12 cellular contexts compared by ENCODE assay signal in genomic region chr5:163269624-163270023, GRCh38.
A peak's percentile ranks its signal among the peaks of the same experiment; 100 is the strongest.
DNase-seq lines count a peak whose midpoint lies in the region; ATAC-seq, FAIRE-seq and TF ChIP-seq lines count a peak whose summit lies in the region.
"Had no signal": no experiment of that assay in that cellular context is flagged by ENCODE, and none has a peak within 500 bp of the region (broad histone marks: within the 10 kb centered on the region; RNA-seq: fewer than 3 reads in every experiment).

No MANE protein-coding gene starts in this region.

- no peak overlapping the region for H2AFZ ChIP-seq in DND-41 (ENCODE audit: low read depth, low read length)

- H3K4me3 ChIP-seq in DND-41 (ENCODE audit: low read depth in 1 of 2, low read length in 2 of 2) (no peak overlapping the region), right lobe of liver (no peak overlapping the region)
- H3K4me3 ChIP-seq in naive thymus-derived CD4-positive, alpha-beta T cell (ENCODE audit: low read length), result no peak overlapping the region

- H3K36me3 Mint-ChIP-seq in naive thymus-derived CD4-positive, alpha-beta T cell, result no peaks in the 10 kb centered on the region

- peaks cover 0 to 4% (median 0%) of the 10 kb centered on the region in 11 donors for H3K9me3 Mint-ChIP-seq in naive thymus-derived CD4-positive, alpha-beta T cell

- ATAC-seq in DND-41 (ENCODE audit: insufficient read depth, low read depth) (0 out of 3 replicates have a peak, but pooled peaks have one; percentile 40), right lobe of liver (peak in 3 of 4 donors; percentile 36 to 65 (median 51)), GM18498 (IDR thresholded peaks at IDR 0.05; ENCODE audit: unreplicated experiment) (no peak), HG02938 (IDR thresholded peaks at IDR 0.05; ENCODE audit: unreplicated experiment) (no peak)
- ATAC-seq in naive thymus-derived CD4-positive, alpha-beta T cell, result no peak

- H3K36me3 ChIP-seq in DND-41 (ENCODE audit: insufficient read depth, low read length) (no peaks in the 10 kb centered on the region), right lobe of liver (no peaks in the 10 kb centered on the region)
- no peaks in the 10 kb centered on the region for H3K36me3 ChIP-seq in naive thymus-derived CD4-positive, alpha-beta T cell (ENCODE audit: control insufficient read depth in 2 of 3, insufficient read depth in 3 of 3, low read length in 3 of 3)

- FAIRE-seq in RCC 7860 (lab: Jason Lieb, UNC), result no peak

- POLR2A ChIA-PET in naive thymus-derived CD4-positive, alpha-beta T cell (lab: Charles Lee), result no interaction called here

- H3K27ac Mint-ChIP-seq in naive thymus-derived CD4-positive, alpha-beta T cell, result no peak overlapping the region

- intact Hi-C loops in right lobe of liver (cut with DNase I), result no loop called here
- intact Hi-C loops in naive thymus-derived CD4-positive, alpha-beta T cell (cut with micrococcal nuclease), result loop anchor here in 1 of 2 donors (5.0 kb wide), 1 partner anchor 598 kb away; no protein-coding TSS in a partner anchor

- no peak overlapping the region for H3K4me3 Mint-ChIP-seq in naive thymus-derived CD4-positive, alpha-beta T cell

- no peaks in the 10 kb centered on the region for H4K20me1 ChIP-seq in DND-41 (ENCODE audit: insufficient read depth, low read length)

- CTCF ChIA-PET in naive thymus-derived CD4-positive, alpha-beta T cell (lab: Charles Lee), result no interaction called here

- no peak overlapping the region for H3K9ac ChIP-seq in DND-41 (ENCODE audit: low read depth, low read length)

- no peaks in the 10 kb centered on the region for H3K4me1 Mint-ChIP-seq in naive thymus-derived CD4-positive, alpha-beta T cell

- peaks cover 7% of the 10 kb centered on the region for H3K9me3 ChIP-seq in DND-41 (ENCODE audit: insufficient read depth, low read length, severe bottlenecking)
- no peaks in the 10 kb centered on the region for H3K9me3 ChIP-seq in right lobe of liver
- H3K9me3 ChIP-seq in naive thymus-derived CD4-positive, alpha-beta T cell (ENCODE audit: control insufficient read depth in 2 of 3, low read length in 3 of 3), result no peaks in the 10 kb centered on the region

- H3K4me1 ChIP-seq in DND-41 (ENCODE audit: insufficient read depth, low read length) (no peaks in the 10 kb centered on the region), right lobe of liver (no peaks in the 10 kb centered on the region)
- H3K4me1 ChIP-seq in naive thymus-derived CD4-positive, alpha-beta T cell (ENCODE audit: control insufficient read depth in 2 of 2, insufficient read depth in 2 of 2, low read length in 2 of 2), result no peaks in the 10 kb centered on the region

- no peaks in the 10 kb centered on the region for H3K27me3 ChIP-seq in DND-41 (ENCODE audit: insufficient read depth, low read length, poor library complexity)
- H3K27me3 ChIP-seq in right lobe of liver, result no peaks in the 10 kb centered on the region
- no peaks in the 10 kb centered on the region for H3K27me3 ChIP-seq in naive thymus-derived CD4-positive, alpha-beta T cell (ENCODE audit: control insufficient read depth in 2 of 2, insufficient read depth in 2 of 2, low read length in 2 of 2)

- H3K79me2 ChIP-seq in DND-41 (ENCODE audit: insufficient read depth, low read length), result no peaks in the 10 kb centered on the region

- DNase-seq in DND-41 (no peak), KBM-7 (peak; percentile 0), SW480 (ENCODE audit: low spot score) (peak; percentile 4), right lobe of liver (no peak), RCC 7860 (ENCODE audit: low spot score) (no peak)
- DNase-seq in naive thymus-derived CD4-positive, alpha-beta T cell, result no peak
- DNase-seq: central memory CD4-positive, alpha-beta T cell; foreskin fibroblast; GOT3; NCI-H2081 treated with DMSO at 0.1 percent for 48 hours had no signal

- H3K27ac ChIP-seq in DND-41 (ENCODE audit: low read length), result no peak overlapping the region
- no peak overlapping the region for H3K27ac ChIP-seq in right lobe of liver
- H3K27ac ChIP-seq in naive thymus-derived CD4-positive, alpha-beta T cell (ENCODE audit: low read depth, low read length), result no peak overlapping the region

- in situ Hi-C loops in KBM-7 (cut with MboI; ENCODE audit: low pct_unique_long_range_greater_than_20kb, low sequenced_read_pairs), result no loop called here

- TF ChIP-seq POLR2A in right lobe of liver (IDR thresholded peaks at IDR 0.05), result no peak

- peaks cover 0 to 6% (median 4%) of the 10 kb centered on the region in 5 donors for H3K27me3 Mint-ChIP-seq in naive thymus-derived CD4-positive, alpha-beta T cell

- TF ChIP-seq CTCF in DND-41 (IDR thresholded peaks at IDR 0.05; ENCODE audit: borderline replicate concordance, extremely low read depth, low read length, poor library complexity, severe bottlenecking) (peak; percentile 45), right lobe of liver (IDR thresholded peaks at IDR 0.05) (peak; percentile 31 to 45 (median 40))

- H3K4me2 ChIP-seq in DND-41 (ENCODE audit: insufficient read depth, low read length), result no peak overlapping the region

Comparison
In these comparisons a context has a peak if more than half of its experiments do, and no peak if none do; other contexts are left out.
1. ATAC-seq: peak in DND-41 (single experiment) and right lobe of liver (3 of 4); none in GM18498 (single experiment), HG02938 (single experiment) and naive thymus-derived CD4-positive, alpha-beta T cell (single experiment).
2. DNase-seq: peak in KBM-7 (single experiment) and SW480 (single experiment); none in DND-41 (single experiment), right lobe of liver (0 of 3), RCC 7860 (single experiment) and naive thymus-derived CD4-positive, alpha-beta T cell (0 of 9).